Comparison of ENCODE assay signal across 23 cellular contexts in the genomic region with DNA sequence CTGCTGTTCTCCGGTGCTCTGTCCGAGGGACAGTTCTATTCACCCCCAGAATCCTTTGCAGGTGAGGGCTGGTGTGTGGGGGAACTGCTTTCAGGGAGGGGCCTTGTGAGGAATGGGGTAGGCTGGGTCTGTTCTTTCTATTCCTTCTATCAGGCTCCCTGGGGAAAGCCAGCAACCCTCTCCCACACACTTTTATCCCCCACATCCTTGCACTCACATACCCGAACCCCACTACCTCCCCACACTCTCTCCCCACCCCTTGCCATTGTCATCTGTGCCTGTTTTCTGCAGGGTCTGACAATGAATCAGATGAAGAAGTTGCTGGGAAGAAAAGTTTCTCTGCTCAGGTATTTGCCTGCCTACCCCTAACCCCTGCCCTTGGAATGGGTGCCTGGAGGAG. TPM values are rescaled to one million over a fixed set of nuclear protein-coding genes. Genes with fewer than 3 reads are reported as not detected.
DNase-seq lines count a peak whose midpoint lies in the region; ATAC-seq and TF ChIP-seq lines count a peak whose summit lies in the region.
"Had no signal": no experiment of that assay in that cellular context is flagged by ENCODE, and none has a peak within 500 bp of the region (broad histone marks: within the 10 kb centered on the region; RNA-seq: fewer than 3 reads in every experiment).

No MANE protein-coding gene starts in this region.

- H3K4me3 Mint-ChIP-seq in CD4-positive, alpha-beta T cell = no peak overlapping the region
- H3K4me3 Mint-ChIP-seq in type B pancreatic cell = no peak overlapping the region
- H3K4me3 Mint-ChIP-seq: activated naive CD8-positive, alpha-beta T cell treated with anti-CD3 and anti-CD28 coated beads, Interleukin-2, amount 50 U/mL, for 24 hours; activated T-helper 1 cell treated with anti-CD3 and anti-CD28 coated beads, Interleukin-12 subunit alpha, Interleukin-12 subunit beta, Interleukin-2, Interleukin-4 antibody, amounts not matched to agents 30 ng/mL and 10 ng/mL and 1 ng/mL, durations not matched to agents 14 hours and 24 hours and 36 hours; stimulated activated naive CD8-positive, alpha-beta T cell treated with anti-CD3 and anti-CD28 coated beads, Interleukin-15, Interleukin-2, amounts not matched to agents 100 ng/mL and 50 ng/mL, for 24 hours had no signal

- H3K4me3 ChIP-seq in lung (no peak overlapping the region), subcutaneous abdominal adipose tissue (ENCODE audit: low read depth in 1 of 5, low read length in 5 of 5) (no peak overlapping the region)
- H3K4me3 ChIP-seq: GM23248 had no signal

- H3K9me3 ChIP-seq in CD4-positive, alpha-beta T cell (ENCODE audit: control insufficient read depth, low read length) = no peaks in the 10 kb centered on the region
- H3K9me3 ChIP-seq in lung (ENCODE audit: control insufficient read depth in 2 of 2, insufficient read depth in 1 of 2, low read length in 1 of 2) (no peaks in the 10 kb centered on the region), subcutaneous abdominal adipose tissue (ENCODE audit: control insufficient read depth in 5 of 5, low read length in 5 of 5) (no peaks in the 10 kb centered on the region)
- H3K9me3 ChIP-seq: neutrophil had no signal

- WGBS in lung, 2 donors = 91 to 93% methylated on average over 3 of the region's 3 CpGs

- H3K4me1 ChIP-seq in lung (ENCODE audit: control insufficient read depth in 2 of 2, insufficient read depth in 2 of 2, low read length in 2 of 2) = peaks cover 0 to 44% of the 10 kb centered on the region in 2 donors
- peaks cover 2 to 59% (median 21%) of the 10 kb centered on the region in 5 donors for H3K4me1 ChIP-seq in subcutaneous abdominal adipose tissue (ENCODE audit: control insufficient read depth in 5 of 5, insufficient read depth in 5 of 5, low read length in 5 of 5)
- H3K4me1 ChIP-seq: foreskin keratinocyte had no signal

- no peaks in the 10 kb centered on the region for H3K27me3 ChIP-seq in CD4-positive, alpha-beta T cell (ENCODE audit: control insufficient read depth, insufficient read depth, low read length)
- H3K27me3 ChIP-seq in lung (ENCODE audit: control insufficient read depth, insufficient read depth) (no peaks in the 10 kb centered on the region), subcutaneous abdominal adipose tissue (ENCODE audit: control insufficient read depth in 5 of 5, insufficient read depth in 4 of 5, low read length in 5 of 5) (no peaks in the 10 kb centered on the region)
- H3K27me3 ChIP-seq: foreskin keratinocyte, neutrophil had no signal

- no peaks in the 10 kb centered on the region for H3K9me3 Mint-ChIP-seq in CD4-positive, alpha-beta T cell
- no peaks in the 10 kb centered on the region for H3K9me3 Mint-ChIP-seq in type B pancreatic cell
- H3K9me3 Mint-ChIP-seq: activated naive CD8-positive, alpha-beta T cell treated with anti-CD3 and anti-CD28 coated beads, Interleukin-2, amount 50 U/mL, for 24 hours; activated T-helper 1 cell treated with anti-CD3 and anti-CD28 coated beads, Interleukin-12 subunit alpha, Interleukin-12 subunit beta, Interleukin-2, Interleukin-4 antibody, amounts not matched to agents 30 ng/mL and 10 ng/mL and 1 ng/mL, durations not matched to agents 14 hours and 24 hours and 36 hours; stimulated activated naive CD8-positive, alpha-beta T cell treated with anti-CD3 and anti-CD28 coated beads, Interleukin-15, Interleukin-2, amounts not matched to agents 100 ng/mL and 50 ng/mL, for 24 hours had no signal

- intact Hi-C loops in CD4-positive, alpha-beta T cell (cut with DNase I, micrococcal nuclease) = no loop called here
- intact Hi-C loops in sciatic nerve (cut with DNase I) = no loop called here

- H3K9ac ChIP-seq in subcutaneous abdominal adipose tissue (ENCODE audit: low read length in 5 of 5) = no peak overlapping the region
- H3K9ac ChIP-seq: GM23248 had no signal

- POLR2A ChIA-PET in CD4-positive, alpha-beta T cell (lab: Charles Lee) = interaction anchor here (1.1 kb wide), 1 partner anchor 10 kb away, joined by 5 read pairs; a partner anchor contains a TSS
- POLR2A ChIA-PET in RWPE1 (lab: Yijun Ruan, JAX; ENCODE audit: low non-redundant PET) = no interaction called here

- H3K27ac Mint-ChIP-seq in CD4-positive, alpha-beta T cell = peak overlapping the region; percentile 66
- H3K27ac Mint-ChIP-seq in type B pancreatic cell = no peak overlapping the region
- H3K27ac Mint-ChIP-seq: activated T-helper 1 cell treated with anti-CD3 and anti-CD28 coated beads, Interleukin-12 subunit alpha, Interleukin-12 subunit beta, Interleukin-2, Interleukin-4 antibody, amounts not matched to agents 30 ng/mL and 10 ng/mL and 1 ng/mL, durations not matched to agents 14 hours and 24 hours and 36 hours; stimulated activated naive CD8-positive, alpha-beta T cell treated with anti-CD3 and anti-CD28 coated beads, Interleukin-15, Interleukin-2, amounts not matched to agents 100 ng/mL and 50 ng/mL, for 24 hours had no signal

- H3K4me1 Mint-ChIP-seq in CD4-positive, alpha-beta T cell (ENCODE audit: low read depth) = peaks cover 45% of the 10 kb centered on the region
- peaks cover 11% of the 10 kb centered on the region for H3K4me1 Mint-ChIP-seq in type B pancreatic cell (ENCODE audit: unreplicated experiment)

- H3K27ac ChIP-seq in CD4-positive, alpha-beta T cell (ENCODE audit: low read depth, low read length) = no peak overlapping the region
- H3K27ac ChIP-seq in RWPE1 (peak overlapping the region; percentile 14; the same call in 1 of the 2 replicates), lung (ENCODE audit: low read depth in 1 of 2, low read length in 1 of 2) (peak overlapping the region; percentile 52 to 80), subcutaneous abdominal adipose tissue (ENCODE audit: low read depth, low read length) (peak overlapping the region; percentile 24)
- H3K27ac ChIP-seq: foreskin keratinocyte, GM23248, neutrophil had no signal

- ATAC-seq in CD4-positive, alpha-beta T cell (ENCODE audit: poor library complexity) = no peak
- ATAC-seq in lung (ENCODE audit: insufficient read depth, low FRiP score) (no peak), sciatic nerve (no peak)
- ATAC-seq: activated naive CD8-positive, alpha-beta T cell treated with anti-CD3 and anti-CD28 coated beads, Interleukin-2, amount 50 U/mL, for 24 hours; foreskin keratinocyte had no signal

- no peak for TF ChIP-seq CTCF in CD4-positive, alpha-beta T cell (IDR thresholded peaks at IDR 0.05)
- no peak for TF ChIP-seq CTCF in RWPE1 (conservative IDR thresholded peaks at IDR 0.05; ENCODE audit: low read depth)
- TF ChIP-seq CTCF in lung (IDR thresholded peaks at IDR 0.05; ENCODE audit: control extremely low read depth, extremely low read depth) = no peak
- no peak for TF ChIP-seq CTCF in type B pancreatic cell (conservative IDR thresholded peaks at IDR 0.05)

- no peak for DNase-seq in CD4-positive, alpha-beta T cell
- DNase-seq in RWPE1 (ENCODE audit: low spot score) (no peak), lung (ENCODE audit: low spot score) (no peak), sciatic nerve (ENCODE audit: low spot score) (no peak), type B pancreatic cell (ENCODE audit: extremely low spot score, unreplicated experiment) (no peak)
- no peak for DNase-seq in stimulated activated CD4-positive, alpha-beta T cell treated with anti-CD3 and anti-CD28 coated beads, Interleukin-4, amount 100 ng/mL, for 4 hours
- DNase-seq: activated CD4-positive, alpha-beta T cell treated with anti-CD3 and anti-CD28 coated beads for 1 hour; activated naive CD8-positive, alpha-beta T cell treated with anti-CD3 and anti-CD28 coated beads, Interleukin-2, amount 50 U/mL, for 24 hours; DND-41; foreskin keratinocyte; GM23248; KG1; NCI-H187; NCI-H345; retina; RPMI8226 had no signal

- H3K36me3 ChIP-seq in lung (ENCODE audit: control insufficient read depth in 2 of 2, insufficient read depth in 2 of 2, low read length in 2 of 2) = peaks cover 0 to 53% of the 10 kb centered on the region in 2 donors
- H3K36me3 ChIP-seq in subcutaneous abdominal adipose tissue (ENCODE audit: control insufficient read depth in 5 of 5, insufficient read depth in 5 of 5, low read length in 5 of 5) = peaks cover 0 to 83% (median 60%) of the 10 kb centered on the region in 5 donors

- CTCF ChIA-PET in CD4-positive, alpha-beta T cell (lab: Charles Lee) = no interaction called here
- CTCF ChIA-PET in RWPE1 (lab: Yijun Ruan, JAX) = interaction anchor here (1.1 kb wide), 1 partner anchor 24 kb away, joined by 4 read pairs; no protein-coding TSS in a partner anchor

- H3K36me3 Mint-ChIP-seq in CD4-positive, alpha-beta T cell (ENCODE audit: low read depth) = peaks cover 66% of the 10 kb centered on the region
- H3K36me3 Mint-ChIP-seq in type B pancreatic cell = no peaks in the 10 kb centered on the region

- H3K27me3 Mint-ChIP-seq in CD4-positive, alpha-beta T cell = no peaks in the 10 kb centered on the region
- no peaks in the 10 kb centered on the region for H3K27me3 Mint-ChIP-seq in type B pancreatic cell
- H3K27me3 Mint-ChIP-seq: activated naive CD8-positive, alpha-beta T cell treated with anti-CD3 and anti-CD28 coated beads, Interleukin-2, amount 50 U/mL, for 24 hours; stimulated activated naive CD8-positive, alpha-beta T cell treated with anti-CD3 and anti-CD28 coated beads, Interleukin-15, Interleukin-2, amounts not matched to agents 100 ng/mL and 50 ng/mL, for 24 hours had no signal

RNA-seq across cellular contexts. Expression of a gene that starts 6.4 kb away (rescaled TPM):
- total RNA-seq in CD4-positive, alpha-beta T cell = 1 to 10 TPM; 6.4 TPM
- total RNA-seq in lung (1 to 10 TPM in 1 of 2 donors, under 1 TPM in 1; 0.82 to 1.3 TPM), sciatic nerve (2.0 TPM), type B pancreatic cell (ENCODE audit: low replicate concordance) (1.5 and 2.4 TPM in 2 replicates)
- 1 to 10 TPM; 1.2 to 1.4 TPM for polyA plus RNA-seq in lung
- total RNA-seq: bronchial epithelial cell had no signal
- polyA plus RNA-seq: GM23248 had no signal

RNA-seq across cellular contexts. Expression of a gene that starts 9.5 kb away (rescaled TPM):
- under 1 TPM in 1 of 2 experiments, not detected in 1; 0.47 TPM for total RNA-seq in CD4-positive, alpha-beta T cell
- total RNA-seq in lung (1 to 10 TPM; 1.9 to 4.3 TPM), sciatic nerve (1.3 TPM), type B pancreatic cell (ENCODE audit: low replicate concordance) (3.3 and 5.4 TPM in 2 replicates)
- 1 to 10 TPM; 2.9 to 4.1 TPM for polyA plus RNA-seq in lung
- total RNA-seq: activated T-helper 1 cell treated with anti-CD3 and anti-CD28 coated beads, Interleukin-12 subunit alpha, Interleukin-12 subunit beta, Interleukin-2, Interleukin-4 antibody, amounts not matched to agents 30 ng/mL and 10 ng/mL and 1 ng/mL, durations not matched to agents 14 hours and 24 hours and 36 hours; bronchial epithelial cell; foreskin keratinocyte; GM23248; kidney epithelial cell had no signal
- polyA plus RNA-seq: GM23248 had no signal

RNA-seq across cellular contexts. Expression of a gene that starts 21.8 kb away (rescaled TPM):
- total RNA-seq in CD4-positive, alpha-beta T cell = 10 to 100 TPM; 96.5 to 99.9 TPM
- total RNA-seq in lung = 10 to 100 TPM; 27.4 to 63.4 TPM
- polyA plus RNA-seq in lung = 10 to 100 TPM; 66.3 to 79.7 TPM
- 81.8 TPM for total RNA-seq in sciatic nerve
- 52.0 and 62.0 TPM in 2 replicates for total RNA-seq in type B pancreatic cell (ENCODE audit: low replicate concordance)

RNA-seq across cellular contexts. Expression of a gene that starts 29.1 kb away (rescaled TPM):
- total RNA-seq in CD4-positive, alpha-beta T cell = 10 to 100 TPM; 26.1 to 30.7 TPM
- total RNA-seq in lung = 10 to 100 TPM; 17.0 to 39.7 TPM
- polyA plus RNA-seq in lung = 10 to 100 TPM; 15.9 to 35.8 TPM
- 16.0 TPM for total RNA-seq in sciatic nerve
- 23.5 and 31.5 TPM in 2 replicates for total RNA-seq in type B pancreatic cell (ENCODE audit: low replicate concordance)

RNA-seq across cellular contexts. Expression of a gene that starts 32.0 kb away (rescaled TPM):
- total RNA-seq in CD4-positive, alpha-beta T cell = under 1 TPM in 1 of 2 experiments, not detected in 1; 0.25 TPM
- total RNA-seq in lung (10 to 100 TPM; 21.3 to 22.9 TPM), sciatic nerve (3.3 TPM), type B pancreatic cell (ENCODE audit: low replicate concordance) (1.8 and 3.7 TPM in 2 replicates)
- 10 to 100 TPM; 26.7 to 36.4 TPM for polyA plus RNA-seq in lung
- total RNA-seq: activated T-helper 1 cell treated with anti-CD3 and anti-CD28 coated beads, Interleukin-12 subunit alpha, Interleukin-12 subunit beta, Interleukin-2, Interleukin-4 antibody, amounts not matched to agents 30 ng/mL and 10 ng/mL and 1 ng/mL, durations not matched to agents 14 hours and 24 hours and 36 hours; bronchial epithelial cell; dermis microvascular lymphatic vessel endothelial cell; GM23248; kidney epithelial cell had no signal
- polyA plus RNA-seq: GM23248 had no signal
